In the genomic region with DNA sequence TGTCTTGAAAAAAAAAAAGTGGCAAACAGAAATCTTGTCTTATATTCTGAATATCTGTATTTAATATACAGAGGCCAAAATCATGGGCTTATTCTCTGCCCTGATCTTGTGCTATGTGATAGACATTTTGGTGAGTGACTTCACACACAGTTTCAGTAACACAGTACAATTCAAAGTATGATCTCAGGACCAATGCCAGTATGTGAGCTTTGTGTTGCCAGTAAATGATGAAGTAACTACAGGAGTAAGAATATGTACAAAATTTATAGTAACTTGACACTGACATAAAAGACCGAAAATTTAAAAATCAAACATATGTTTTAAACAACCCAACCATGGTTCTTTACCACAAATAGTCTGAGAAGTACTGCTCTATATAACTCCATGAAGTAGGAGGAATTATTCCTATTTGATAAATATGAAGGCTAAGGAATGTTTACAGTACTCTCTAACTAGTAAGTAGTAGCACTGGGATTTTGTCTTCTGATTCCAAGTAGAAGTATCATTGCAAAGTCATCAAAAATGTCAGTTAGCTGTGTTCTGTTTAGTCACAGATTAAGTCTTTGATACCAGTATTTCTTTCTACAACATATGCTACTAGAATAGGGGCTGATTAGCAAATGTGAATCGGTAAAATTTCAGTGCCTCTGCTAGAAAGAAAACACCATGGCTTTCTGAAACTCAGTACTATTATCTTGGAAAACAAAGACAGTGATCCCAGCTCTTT, we compare ENCODE assay signal across 21 cellular contexts.
"Had no signal": no experiment of that assay in that cellular context is flagged by ENCODE, and none has a peak within 500 bp of the region (broad histone marks: within the 10 kb centered on the region; RNA-seq: fewer than 3 reads in every experiment).

No MANE protein-coding gene starts in this region.

- H3K4me1 ChIP-seq: tibial nerve had no signal

- H3K27ac ChIP-seq: esophagus muscularis mucosa, gastroesophageal sphincter, hepatocyte, neutrophil, psoas muscle, tibial nerve had no signal

- H3K9me3 ChIP-seq: esophagus muscularis mucosa, gastroesophageal sphincter, neutrophil, psoas muscle, tibial nerve had no signal

- H3K36me3 ChIP-seq: neutrophil had no signal

- DNase-seq: activated CD4-positive, alpha-beta T cell treated with anti-CD3 and anti-CD28 coated beads, Interleukin-2, amount 50 U/mL, for 1 hour; activated CD8-positive, alpha-beta T cell treated with anti-CD3 and anti-CD28 coated beads for 36 hours; activated naive CD4-positive, alpha-beta T cell; activated naive CD8-positive, alpha-beta T cell treated with anti-CD3 and anti-CD28 coated beads for 36 hours; activated T-cell treated with anti-CD3 and anti-CD28 coated beads, Interleukin-2, amount 50 U/mL, for 48 hours; amniotic stem cell; caudate nucleus; kidney; left colon; mammary epithelial cell; psoas muscle; stimulated activated CD4-positive, alpha-beta T cell treated with anti-CD3 and anti-CD28 coated beads, Interleukin-15, amount 100 ng/mL, for 24 hours; stimulated activated CD4-positive, alpha-beta T cell treated with anti-CD3 and anti-CD28 coated beads, Interleukin-2, amount 100 ng/mL, for 24 hours; stimulated activated naive CD4-positive, alpha-beta T cell treated with Interleukin-2 at 50 U/mL for 16 hours had no signal

- H3K4me3 ChIP-seq: esophagus muscularis mucosa, gastroesophageal sphincter, hepatocyte, psoas muscle, tibial nerve had no signal

- H2AFZ ChIP-seq: hepatocyte had no signal

- FAIRE-seq: kidney, TTC549 had no signal

- H3K79me2 ChIP-seq: hepatocyte had no signal

- H3K4me2 ChIP-seq: hepatocyte had no signal

- ATAC-seq: activated CD8-positive, alpha-beta T cell treated with anti-CD3 and anti-CD28 coated beads for 36 hours; gastroesophageal sphincter; left colon; psoas muscle; WTC11 had no signal

- H3K27me3 ChIP-seq: esophagus muscularis mucosa, gastroesophageal sphincter, hepatocyte, neutrophil, tibial nerve had no signal
